In the genomic region with DNA sequence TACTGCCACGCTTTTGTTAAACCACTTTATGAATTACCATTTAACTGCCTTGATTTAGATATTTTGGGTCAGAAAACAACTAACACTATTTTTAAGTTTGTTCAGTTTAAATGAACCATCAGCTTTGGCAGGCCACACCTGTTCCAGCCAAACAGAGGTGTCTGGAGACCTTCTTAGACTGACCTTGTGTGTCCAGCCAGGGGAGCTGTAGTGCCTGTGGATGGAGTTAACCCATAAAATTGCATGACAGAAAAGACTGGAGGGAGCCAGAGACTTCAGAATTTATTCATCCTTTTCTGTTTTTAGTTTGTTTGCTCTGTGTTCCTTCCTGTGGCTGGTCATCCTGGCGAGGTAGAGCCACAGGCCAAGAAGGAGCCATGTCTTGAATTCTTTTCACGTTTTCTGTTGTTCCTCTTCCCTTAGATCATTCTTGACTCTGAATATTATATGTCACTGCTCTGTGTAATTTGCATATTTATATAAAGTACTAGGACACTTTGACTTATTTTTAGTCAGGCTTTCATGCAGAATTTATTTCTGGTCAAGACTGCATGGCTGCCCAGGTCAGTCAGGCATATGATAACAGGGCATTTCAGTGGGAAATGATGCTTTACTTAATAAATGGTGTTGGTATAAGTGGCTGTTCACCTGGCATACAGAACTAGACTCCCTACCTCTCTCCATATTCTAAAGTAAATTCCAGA, we compare ENCODE assay signal across 14 cellular contexts. TPM values are rescaled to one million over a fixed set of nuclear protein-coding genes. Genes with fewer than 3 reads are reported as not detected.
DNase-seq lines count a peak whose midpoint lies in the region; ATAC-seq, FAIRE-seq and TF ChIP-seq lines count a peak whose summit lies in the region.
"Had no signal": no experiment of that assay in that cellular context is flagged by ENCODE, and none has a peak within 500 bp of the region (broad histone marks: within the 10 kb centered on the region; RNA-seq: fewer than 3 reads in every experiment).

No MANE protein-coding gene starts in this region.

- WGBS in heart right ventricle, 2 donors, result 77 to 78% methylated on average over 3 of the region's 3 CpGs

- H3K27me3 ChIP-seq in BLaER1 (no peaks in the 10 kb centered on the region), heart right ventricle (no peaks in the 10 kb centered on the region), gastrocnemius medialis (no peaks in the 10 kb centered on the region)

- no peak overlapping the region for H3K9ac ChIP-seq in BLaER1

- intact Hi-C loops in heart right ventricle (cut with DNase I) (no loop called here), gastrocnemius medialis (cut with DNase I; ENCODE audit: low total_unique reads) (loop anchor here (10.0 kb wide), 1 partner anchor 176 kb away; no protein-coding TSS in a partner anchor)

- H3K36me3 ChIP-seq in BLaER1 (peaks cover 5% of the 10 kb centered on the region; the same call in 1 of the 2 replicates), heart right ventricle (peaks cover 0 to 11% (median 0%) of the 10 kb centered on the region in 9 donors), gastrocnemius medialis (no peaks in the 10 kb centered on the region)

- H3K9me3 ChIP-seq in BLaER1 (peaks cover 14% of the 10 kb centered on the region), heart right ventricle (peaks cover 0 to 9% (median under 1%) of the 10 kb centered on the region in 11 donors), gastrocnemius medialis (no peaks in the 10 kb centered on the region)

- TF ChIP-seq POLR2A in gastrocnemius medialis (IDR thresholded peaks at IDR 0.05), result no peak
- no peak for TF ChIP-seq POLR2A in GM12891 (IDR thresholded peaks at IDR 0.05; ENCODE audit: low read depth, low read length)

- no peak for DNase-seq in HFFc6
- DNase-seq in heart right ventricle, result no peak
- DNase-seq in gastrocnemius medialis, result no peak
- no peak for DNase-seq in GM12891 (ENCODE audit: insufficient read length, low spot score)
- DNase-seq: EL, NCI-H1694, NCI-H345, NCI-H69, PC-9 had no signal

- H3K4me1 ChIP-seq in BLaER1 (peaks cover 15% of the 10 kb centered on the region), heart right ventricle (peaks cover 0 to 77% (median 37%) of the 10 kb centered on the region in 9 donors), gastrocnemius medialis (peaks cover 44 to 64% of the 10 kb centered on the region in 2 donors)

- no peak for FAIRE-seq in GM12891 (lab: Jason Lieb, UNC)
- FAIRE-seq: HTR-8/SVneo had no signal

- H3K36me3 Mint-ChIP-seq in HFFc6 (ENCODE audit: low read depth), result peaks cover 2% of the 10 kb centered on the region

- no peak overlapping the region for H3K4me3 Mint-ChIP-seq in HFFc6

- peak overlapping the region; percentile 13; the same call in 1 of the 2 replicates for H3K4me2 ChIP-seq in BLaER1
- H3K4me2 ChIP-seq: PC-9 had no signal

- in situ Hi-C loops in gastrocnemius medialis (cut with MboI; ENCODE audit: low sequenced_read_pairs in 4 of 4), result no loop called here

- H3K4me1 Mint-ChIP-seq in HFFc6 (ENCODE audit: low read depth), result peaks cover 94% of the 10 kb centered on the region

- no peaks in the 10 kb centered on the region; the same call in 1 of the 2 replicates for H3K27me3 Mint-ChIP-seq in HFFc6 (ENCODE audit: insufficient read depth)

- H3K27ac Mint-ChIP-seq in HFFc6, result peak overlapping the region; percentile 14

- H4K20me1 ChIP-seq in BLaER1, result peaks cover 14% of the 10 kb centered on the region; the same call in 1 of the 2 replicates

- no peak overlapping the region for H3K27ac ChIP-seq in BLaER1
- H3K27ac ChIP-seq in heart right ventricle, result peak overlapping the region in 9 of 10 donors; percentile 8 to 64 (median 51)
- H3K27ac ChIP-seq in gastrocnemius medialis, result peak overlapping the region; percentile 3 to 67 (median 18)
- H3K27ac ChIP-seq: PC-9 had no signal

- H3K9me3 Mint-ChIP-seq in HFFc6, result no peaks in the 10 kb centered on the region

- H3K4me3 ChIP-seq in BLaER1 (no peak overlapping the region), heart right ventricle (no peak overlapping the region), gastrocnemius medialis (no peak overlapping the region)
- H3K4me3 ChIP-seq: PC-9 had no signal

- ATAC-seq in heart right ventricle (peak in 7 of 8 donors; percentile 33 to 80 (median 64)), gastrocnemius medialis (no peak), GM19351 (IDR thresholded peaks at IDR 0.05; ENCODE audit: unreplicated experiment) (no peak), GM21423 (IDR thresholded peaks at IDR 0.05; ENCODE audit: unreplicated experiment) (no peak)
- ATAC-seq: HCT116 had no signal

- TF ChIP-seq CTCF in HFFc6 (IDR thresholded peaks at IDR 0.05), result no peak
- TF ChIP-seq CTCF in heart right ventricle (IDR thresholded peaks at IDR 0.05), result no peak
- no peak for TF ChIP-seq CTCF in gastrocnemius medialis (IDR thresholded peaks at IDR 0.05 in 4 of 5, conservative IDR thresholded peaks at IDR 0.05 in 1 of 5)

TF ChIP-seq in GM12891, 5 proteins besides CTCF, POLR2A, EP300 and RAD21:
- no peak for TF ChIP-seq SPI1 (IDR thresholded peaks at IDR 0.05; ENCODE audit: low read depth, low read length)
- TF ChIP-seq POU2F2 (IDR thresholded peaks at IDR 0.05; ENCODE audit: low read depth, low read length), result no peak
- TF ChIP-seq POLR2AphosphoS5 (IDR thresholded peaks at IDR 0.05; ENCODE audit: low read depth, low read length), result no peak
- no peak for TF ChIP-seq PAX5 (IDR thresholded peaks at IDR 0.05; ENCODE audit: insufficient read depth, low read length, severe bottlenecking)
- TF ChIP-seq TAF1 (IDR thresholded peaks at IDR 0.05; ENCODE audit: low read depth, low read length), result no peak

RNA-seq across cellular contexts. Expression of a gene that starts 26.7 kb away (rescaled TPM):
- total RNA-seq in HFFc6 (2021; fragmentation: NEBNext Ultra II Directional; extraction: Animal tissue kit (Norgen Biotek cat#: 25700)), result 10 to 100 TPM; 16.5 to 32.2 (median 26.6) TPM
- total RNA-seq in heart right ventricle (10 to 100 TPM; 40.6 to 62.6 (median 47.2) TPM), gastrocnemius medialis (10 to 100 TPM; 16.2 to 32.3 (median 21.9) TPM)
- 10 to 100 TPM in 1 of 2 donors, 1 to 10 TPM in 1; 8.5 to 13.2 TPM for polyA plus RNA-seq in heart right ventricle
- 2.1 TPM for polyA plus RNA-seq in GM12891 (2012; ENCODE audit: low read depth, missing spikeins)

Comparison
In these comparisons a context has a peak if more than half of its experiments do, and no peak if none do; other contexts are left out.
1. ATAC-seq: peak in heart right ventricle (7 of 8); none in gastrocnemius medialis (0 of 2), GM19351 (single experiment) and GM21423 (single experiment).